ENCODE assay signal across 3 cellular contexts in genomic region chr6:138955262-138955661, GRCh38.
TF ChIP-seq lines count a peak whose summit lies in the region.

No MANE protein-coding gene starts in this region.

TF ChIP-seq in HEK293T, 16 proteins besides CTCF, POLR2A, EP300 and RAD21:
- peak; percentile 69 for TF ChIP-seq ZNF384 (IDR thresholded peaks at IDR 0.05)
- TF ChIP-seq FOXK2 (IDR thresholded peaks at IDR 0.05), result no peak

TF ChIP-seq in K562, 482 proteins besides CTCF, POLR2A, EP300 and RAD21:
- TF ChIP-seq CSDE1 (IDR thresholded peaks at IDR 0.05), result no peak
- TF ChIP-seq SRF (CRISPR knock-in tag; IDR thresholded peaks at IDR 0.05), result no peak
- TF ChIP-seq THAP12 (CRISPR knock-in tag; IDR thresholded peaks at IDR 0.05), result no peak
- TF ChIP-seq, protein P1, sequence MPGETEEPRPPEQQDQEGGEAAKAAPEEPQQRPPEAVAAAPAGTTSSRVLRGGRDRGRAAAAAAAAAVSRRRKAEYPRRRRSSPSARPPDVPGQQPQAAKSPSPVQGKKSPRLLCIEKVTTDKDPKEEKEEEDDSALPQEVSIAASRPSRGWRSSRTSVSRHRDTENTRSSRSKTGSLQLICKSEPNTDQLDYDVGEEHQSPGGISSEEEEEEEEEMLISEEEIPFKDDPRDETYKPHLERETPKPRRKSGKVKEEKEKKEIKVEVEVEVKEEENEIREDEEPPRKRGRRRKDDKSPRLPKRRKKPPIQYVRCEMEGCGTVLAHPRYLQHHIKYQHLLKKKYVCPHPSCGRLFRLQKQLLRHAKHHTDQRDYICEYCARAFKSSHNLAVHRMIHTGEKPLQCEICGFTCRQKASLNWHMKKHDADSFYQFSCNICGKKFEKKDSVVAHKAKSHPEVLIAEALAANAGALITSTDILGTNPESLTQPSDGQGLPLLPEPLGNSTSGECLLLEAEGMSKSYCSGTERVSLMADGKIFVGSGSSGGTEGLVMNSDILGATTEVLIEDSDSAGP (CRISPR knock-in tag; IDR thresholded peaks at IDR 0.05), result peak; percentile 81
- no peak for TF ChIP-seq SP2 (IDR thresholded peaks at IDR 0.05; ENCODE audit: extremely low read depth, low read depth, low read length, poor library complexity, severe bottlenecking)
- TF ChIP-seq BRF2 (IDR thresholded peaks at IDR 0.05; ENCODE audit: borderline replicate concordance, insufficient read depth, insufficient read length), result no peak
- TF ChIP-seq ZNF384 (IDR thresholded peaks at IDR 0.05; ENCODE audit: low read depth, low read length), result peak; percentile 91

TF ChIP-seq in HepG2, 621 proteins besides CTCF, POLR2A, EP300 and RAD21:
- TF ChIP-seq, protein P1 (CRISPR knock-in tag; IDR thresholded peaks at IDR 0.05; ENCODE audit: borderline replicate concordance), result peak; percentile 74
- TF ChIP-seq, protein P2, sequence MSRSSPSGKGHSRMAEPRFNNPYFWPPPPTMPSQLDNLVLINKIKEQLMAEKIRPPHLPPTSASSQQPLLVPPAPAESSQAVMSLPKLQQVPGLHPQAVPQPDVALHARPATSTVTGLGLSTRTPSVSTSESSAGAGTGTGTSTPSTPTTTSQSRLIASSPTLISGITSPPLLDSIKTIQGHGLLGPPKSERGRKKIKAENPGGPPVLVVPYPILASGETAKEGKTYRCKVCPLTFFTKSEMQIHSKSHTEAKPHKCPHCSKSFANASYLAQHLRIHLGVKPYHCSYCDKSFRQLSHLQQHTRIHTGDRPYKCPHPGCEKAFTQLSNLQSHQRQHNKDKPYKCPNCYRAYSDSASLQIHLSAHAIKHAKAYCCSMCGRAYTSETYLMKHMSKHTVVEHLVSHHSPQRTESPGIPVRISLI (CRISPR knock-in tag; IDR thresholded peaks at IDR 0.05; ENCODE audit: borderline replicate concordance), result peak; percentile 83
- no peak for TF ChIP-seq ZKSCAN5 (CRISPR knock-in tag; IDR thresholded peaks at IDR 0.05)
